ENCODE assay signal across 32 cellular contexts in the genomic region with DNA sequence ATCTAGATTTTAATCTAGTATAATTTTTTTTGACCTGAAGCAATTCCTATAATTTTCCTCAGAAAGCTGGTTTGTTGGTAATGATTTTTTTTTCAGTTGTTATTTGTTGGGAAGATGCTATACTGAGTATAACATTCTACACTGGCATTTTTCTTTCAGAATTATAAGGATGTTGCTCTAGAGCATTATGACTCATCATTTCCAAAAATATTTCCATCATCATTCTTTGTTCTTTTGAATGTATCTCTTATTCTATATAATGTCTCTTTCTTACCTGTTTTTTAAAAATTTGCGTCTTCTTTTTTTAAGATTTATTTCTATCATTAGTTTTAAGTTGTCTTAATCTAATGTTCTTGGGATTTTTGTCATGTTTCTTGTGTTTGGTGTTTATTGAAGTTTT.
"Had no signal": no experiment of that assay in that cellular context is flagged by ENCODE, and none has a peak within 500 bp of the region (broad histone marks: within the 10 kb centered on the region; RNA-seq: fewer than 3 reads in every experiment).

No MANE protein-coding gene starts in this region.

- DNase-seq: naive B cell; naive thymus-derived CD8-positive, alpha-beta T cell; nephron progenitor cell; nucleus accumbens; pancreas; psoas muscle; right cardiac atrium; right lobe of liver; sigmoid colon; spleen; stimulated activated CD4-positive, alpha-beta T cell treated with anti-CD3 and anti-CD28 coated beads, Interleukin-12 subunit alpha, Interleukin-12 subunit beta, amount 100 ng/mL, for 4 hours; stimulated activated CD4-positive, alpha-beta T cell treated with anti-CD3 and anti-CD28 coated beads, Interleukin-1b, Interleukin-23, amount 100 ng/mL, for 48 hours; stimulated activated CD4-positive, alpha-beta T cell treated with anti-CD3 and anti-CD28 coated beads, Interleukin-4, amount 100 ng/mL, for 1 hour; stimulated activated CD4-positive, alpha-beta T cell treated with anti-CD3 and anti-CD28 coated beads, Interleukin-4, amount 100 ng/mL, for 4 hours; stimulated activated CD8-positive, alpha-beta memory T cell treated with anti-CD3 and anti-CD28 coated beads, Interleukin-4, amount 100 ng/mL, for 48 hours; stimulated activated naive CD4-positive, alpha-beta T cell; stimulated activated naive CD8-positive, alpha-beta T cell treated with anti-CD3 and anti-CD28 coated beads, Interleukin-15, amount 100 ng/mL, for 72 hours; stimulated activated naive CD8-positive, alpha-beta T cell treated with anti-CD3 and anti-CD28 coated beads, Interleukin-15, Interleukin-2, amounts not matched to agents 100 U/mL and 50 U/mL, for 24 hours; substantia nigra; testis; tibial artery; transverse colon had no signal

- H3K9me3 ChIP-seq: neutrophil, pancreas, right lobe of liver, sigmoid colon, suprapubic skin, testis, tibial artery, transverse colon, vagina had no signal

- H3K36me3 Mint-ChIP-seq: naive B cell; natural killer cell treated with Interleukin-12 subunit alpha and Interleukin-12 subunit beta and Interleukin-15 and Interleukin-18, amount 100 ng/mL, for 72 hours; stimulated activated memory B cell treated with anti-CD40 and anti-IgM and Interleukin-4, amounts not matched to agents 10 μg/mL and 1 μg/mL and 100 μg/mL, for 72 hours; type B pancreatic cell had no signal

- H3K27me3 ChIP-seq: neutrophil, pancreas, right lobe of liver, sigmoid colon, spleen, suprapubic skin, testis, tibial artery, transverse colon, vagina had no signal

- FAIRE-seq: pancreas, urothelium cell line had no signal

- H3K4me3 Mint-ChIP-seq: naive B cell; naive thymus-derived CD8-positive, alpha-beta T cell; natural killer cell treated with Interleukin-12 subunit alpha and Interleukin-12 subunit beta and Interleukin-15 and Interleukin-18, amount 100 ng/mL, for 72 hours; nephron progenitor cell; neural crest cell; stimulated activated memory B cell treated with anti-CD40 and anti-IgM and Interleukin-4, amounts not matched to agents 10 μg/mL and 1 μg/mL and 100 μg/mL, for 72 hours; stimulated activated naive CD8-positive, alpha-beta T cell treated with anti-CD3 and anti-CD28 coated beads, Interleukin-15, amount 100 ng/mL, for 72 hours; type B pancreatic cell had no signal

- ATAC-seq: naive thymus-derived CD8-positive, alpha-beta T cell; natural killer cell treated with Interleukin-12 subunit alpha and Interleukin-12 subunit beta and Interleukin-15 and Interleukin-18, amount 100 ng/mL, for 72 hours; pancreas; psoas muscle; right cardiac atrium; right lobe of liver; stimulated activated memory B cell treated with anti-CD40 and anti-IgM and Interleukin-4, amounts not matched to agents 10 μg/mL and 1 μg/mL and 100 μg/mL, for 72 hours; stimulated activated naive CD8-positive, alpha-beta T cell treated with anti-CD3 and anti-CD28 coated beads, Interleukin-15, amount 100 ng/mL, for 72 hours; stimulated activated naive CD8-positive, alpha-beta T cell treated with anti-CD3 and anti-CD28 coated beads, Interleukin-15, Interleukin-2, amounts not matched to agents 100 U/mL and 50 U/mL, for 24 hours had no signal

- H3K4me2 ChIP-seq: smooth muscle cell had no signal

- H3K4me3 ChIP-seq: pancreas, psoas muscle, right lobe of liver, sigmoid colon, smooth muscle cell, spleen, suprapubic skin, testis, tibial artery, transverse colon, vagina had no signal

- H3K4me1 Mint-ChIP-seq: naive B cell; naive thymus-derived CD8-positive, alpha-beta T cell; nephron progenitor cell; neural crest cell; stimulated activated memory B cell treated with anti-CD40 and anti-IgM and Interleukin-4, amounts not matched to agents 10 μg/mL and 1 μg/mL and 100 μg/mL, for 72 hours; stimulated activated naive CD8-positive, alpha-beta T cell treated with anti-CD3 and anti-CD28 coated beads, Interleukin-15, amount 100 ng/mL, for 72 hours had no signal

- H3K27ac Mint-ChIP-seq: naive B cell; naive thymus-derived CD8-positive, alpha-beta T cell; natural killer cell treated with Interleukin-12 subunit alpha and Interleukin-12 subunit beta and Interleukin-15 and Interleukin-18, amount 100 ng/mL, for 72 hours; nephron progenitor cell; progenitor cell of endocrine pancreas; stimulated activated memory B cell treated with anti-CD40 and anti-IgM and Interleukin-4, amounts not matched to agents 10 μg/mL and 1 μg/mL and 100 μg/mL, for 72 hours; stimulated activated naive CD8-positive, alpha-beta T cell treated with anti-CD3 and anti-CD28 coated beads, Interleukin-15, amount 100 ng/mL, for 72 hours; type B pancreatic cell had no signal

- H3K9me3 Mint-ChIP-seq: type B pancreatic cell had no signal

- H3K36me3 ChIP-seq: neutrophil, pancreas, right lobe of liver, sigmoid colon, spleen, suprapubic skin, tibial artery, transverse colon, vagina had no signal

- H3K27ac ChIP-seq: neutrophil, pancreas, psoas muscle, right lobe of liver, sigmoid colon, spleen, suprapubic skin, testis, tibial artery, transverse colon, vagina had no signal

- H3K4me1 ChIP-seq: pancreas, psoas muscle, right lobe of liver, sigmoid colon, spleen, suprapubic skin, testis, tibial artery, transverse colon, vagina had no signal

- H3K27me3 Mint-ChIP-seq: naive B cell; naive thymus-derived CD8-positive, alpha-beta T cell; natural killer cell treated with Interleukin-12 subunit alpha and Interleukin-12 subunit beta and Interleukin-15 and Interleukin-18, amount 100 ng/mL, for 72 hours; progenitor cell of endocrine pancreas; stimulated activated memory B cell treated with anti-CD40 and anti-IgM and Interleukin-4, amounts not matched to agents 10 μg/mL and 1 μg/mL and 100 μg/mL, for 72 hours; stimulated activated naive CD8-positive, alpha-beta T cell treated with anti-CD3 and anti-CD28 coated beads, Interleukin-15, amount 100 ng/mL, for 72 hours; type B pancreatic cell had no signal
